9 cellular contexts compared by ENCODE assay signal in genomic region chr2:36376319-36376765, GRCh38. TPM values are rescaled to one million over a fixed set of nuclear protein-coding genes. Genes with fewer than 3 reads are reported as not detected.
DNase-seq lines count a peak whose midpoint lies in the region; ATAC-seq and TF ChIP-seq lines count a peak whose summit lies in the region.
"Had no signal": no experiment of that assay in that cellular context is flagged by ENCODE, and none has a peak within 500 bp of the region (broad histone marks: within the 10 kb centered on the region; RNA-seq: fewer than 3 reads in every experiment).

No MANE protein-coding gene starts in this region.

- H4K5ac ChIP-seq in H9 (ENCODE audit: insufficient read length, low read depth, low read length) = no peak overlapping the region

- no peak for TF ChIP-seq POLR2A in prostate gland (IDR thresholded peaks at IDR 0.05)

- no peaks in the 10 kb centered on the region for H4K20me1 ChIP-seq in H9 (ENCODE audit: control insufficient read depth, insufficient read depth, insufficient read length)

- no peak overlapping the region for H3K9ac ChIP-seq in H9 (ENCODE audit: extremely low read depth, insufficient read length, low read length)

- no peak overlapping the region for H3K18ac ChIP-seq in H9 (ENCODE audit: insufficient read length, low read depth, low read length)

- H3K56ac ChIP-seq in H9 (ENCODE audit: insufficient read length, low read depth, low read length) = no peak overlapping the region

- H3K9me3 ChIP-seq in H9 (ENCODE audit: control insufficient read depth, low read depth, low read length) = no peaks in the 10 kb centered on the region
- no peaks in the 10 kb centered on the region for H3K9me3 ChIP-seq in RWPE2 (ENCODE audit: severe bottlenecking)
- H3K9me3 ChIP-seq in prostate gland = no peaks in the 10 kb centered on the region
- H3K9me3 ChIP-seq in CD8-positive, alpha-beta memory T cell (ENCODE audit: low read length) = no peaks in the 10 kb centered on the region

- H3K4me3 ChIP-seq in RWPE2 (ENCODE audit: severe bottlenecking) = no peak overlapping the region
- no peak overlapping the region for H3K4me3 ChIP-seq in prostate gland
- H3K4me3 ChIP-seq in CD8-positive, alpha-beta memory T cell (ENCODE audit: low read length) = no peak overlapping the region

- no peak overlapping the region for H2BK20ac ChIP-seq in H9 (ENCODE audit: low read depth, low read length, poor library complexity, severe bottlenecking)

- no peak overlapping the region for H3K23ac ChIP-seq in H9 (ENCODE audit: insufficient read length, low read depth, low read length)

- no peak overlapping the region for H4K91ac ChIP-seq in H9 (ENCODE audit: insufficient read length, low read depth, low read length)

- H3K36me3 Mint-ChIP-seq in H9 (ENCODE audit: insufficient read depth in 1 of 3, low read depth in 3 of 3) = peaks cover 0 to 10% (median 5%) of the 10 kb centered on the region in 3 experiments; a peak in 4 of 7 replicates
- H3K36me3 Mint-ChIP-seq in CD8-positive, alpha-beta memory T cell = peaks cover 1 to 6% (median 2%) of the 10 kb centered on the region in 3 donors

- H3K27me3 Mint-ChIP-seq in H9 (ENCODE audit: low read depth) = no peaks in the 10 kb centered on the region
- no peaks in the 10 kb centered on the region for H3K27me3 Mint-ChIP-seq in CD8-positive, alpha-beta memory T cell

- H3K4me1 Mint-ChIP-seq in H9 = peaks cover 72 to 84% of the 10 kb centered on the region in 2 experiments
- H3K4me1 Mint-ChIP-seq in CD8-positive, alpha-beta memory T cell = peaks cover 14 to 17% (median 16%) of the 10 kb centered on the region in 3 donors
- H3K4me1 Mint-ChIP-seq: activated B cell treated with CpG ODN at 0.5 μM for 24 hours had no signal

- H2BK120ac ChIP-seq in H9 (ENCODE audit: low read depth, low read length, poor library complexity, severe bottlenecking) = no peak overlapping the region

- POLR2A ChIA-PET in CD8-positive, alpha-beta memory T cell (lab: Charles Lee) = no interaction called here

- no peak overlapping the region for H2AFZ ChIP-seq in H9 (ENCODE audit: low read length)

- H3K23me2 ChIP-seq in H9 (ENCODE audit: insufficient read length, low read depth, low read length, poor library complexity, severe bottlenecking) = no peaks in the 10 kb centered on the region

- no peak overlapping the region for H2AK5ac ChIP-seq in H9 (ENCODE audit: insufficient read length, low read length)

- no CpG with 5 or more reads among the region's 8 CpGs for WGBS in H9 (ENCODE audit: extremely low coverage, insufficient read length, low lambda C conversion rate)
- 12% methylated on average over 8 of the region's 8 CpGs for WGBS in prostate gland

- ATAC-seq in RWPE2 (ENCODE audit: low read depth) = peak; percentile 20; the same call in 2 of the 3 replicates

- H3K79me1 ChIP-seq in H9 (ENCODE audit: insufficient read depth, low read depth, low read length, poor library complexity, severe bottlenecking) = no peaks in the 10 kb centered on the region

- H4K8ac ChIP-seq in H9 (replicated peaks; ENCODE audit: insufficient read length, low read depth, low read length) = no peak overlapping the region

- H3K4me1 ChIP-seq in H9 (ENCODE audit: insufficient read depth, low read length) (peaks cover 26% of the 10 kb centered on the region), RWPE2 (ENCODE audit: insufficient read depth, poor library complexity, severe bottlenecking) (peaks cover 96% of the 10 kb centered on the region), prostate gland (replicated peaks) (no peaks in the 10 kb centered on the region)
- no peaks in the 10 kb centered on the region for H3K4me1 ChIP-seq in CD8-positive, alpha-beta memory T cell (ENCODE audit: insufficient read depth, low read length)

- peak overlapping the region; percentile 3 to 96 (median 93) for H3K27ac Mint-ChIP-seq in H9
- H3K27ac Mint-ChIP-seq in CD8-positive, alpha-beta memory T cell = no peak overlapping the region
- H3K27ac Mint-ChIP-seq: activated B cell treated with CpG ODN at 0.5 μM for 24 hours had no signal

- no peaks in the 10 kb centered on the region for H3K9me3 Mint-ChIP-seq in H9
- no peaks in the 10 kb centered on the region for H3K9me3 Mint-ChIP-seq in CD8-positive, alpha-beta memory T cell
- H3K9me3 Mint-ChIP-seq: activated B cell treated with CpG ODN at 0.5 μM for 24 hours had no signal

- no peak overlapping the region for H2BK12ac ChIP-seq in H9 (ENCODE audit: insufficient read length, low read depth, low read length)

- H2BK15ac ChIP-seq in H9 (ENCODE audit: low read depth, low read length) = no peak overlapping the region

- H3K27ac ChIP-seq in H9 (ENCODE audit: insufficient read length, low read depth, low read length) (no peak overlapping the region), RWPE2 (ENCODE audit: poor library complexity, severe bottlenecking) (peak overlapping the region; percentile 98), prostate gland (no peak overlapping the region)
- no peak overlapping the region for H3K27ac ChIP-seq in CD8-positive, alpha-beta memory T cell (ENCODE audit: low read depth, low read length)

- H3K4me3 Mint-ChIP-seq in H9 = peak overlapping the region; percentile 0 to 11; a peak in 4 of 5 replicates
- no peak overlapping the region for H3K4me3 Mint-ChIP-seq in CD8-positive, alpha-beta memory T cell
- H3K4me3 Mint-ChIP-seq: activated B cell treated with CpG ODN at 0.5 μM for 24 hours had no signal

- intact Hi-C loops in cardiac septum (cut with DNase I) (no loop called here), prostate gland (cut with DNase I) (no loop called here)

- DNase-seq in H9 = no peak
- no peak for DNase-seq in RWPE2 (ENCODE audit: low spot score)
- DNase-seq in cardiac septum (ENCODE audit: low spot score) = peak; percentile 86
- peak; percentile 76 for DNase-seq in prostate gland (ENCODE audit: low spot score)
- no peak for DNase-seq in COR-L47 (lab: John Stamatoyannopoulos, UW)
- DNase-seq in AG08396 (ENCODE audit: low spot score) = no peak
- DNase-seq in CD8-positive, alpha-beta memory T cell = no peak
- DNase-seq in stimulated activated CD4-positive, alpha-beta T cell treated with anti-CD3 and anti-CD28 coated beads, Interleukin-15, amount 100 ng/mL, for 24 hours = no peak
- DNase-seq: activated B cell treated with CpG ODN at 0.5 μM for 24 hours had no signal

- CTCF ChIA-PET in CD8-positive, alpha-beta memory T cell (lab: Charles Lee) = no interaction called here

- no peak overlapping the region for H2BK5ac ChIP-seq in H9 (ENCODE audit: insufficient read length, low read length)

- TF ChIP-seq CTCF in H9 (conservative IDR thresholded peaks at IDR 0.05) (no peak), RWPE2 (IDR thresholded peaks at IDR 0.05; ENCODE audit: poor library complexity, severe bottlenecking) (no peak), prostate gland (IDR thresholded peaks at IDR 0.05) (no peak)

- H3K36me3 ChIP-seq in RWPE2 (ENCODE audit: low read depth) = peaks cover 12% of the 10 kb centered on the region
- no peaks in the 10 kb centered on the region for H3K36me3 ChIP-seq in prostate gland
- H3K36me3 ChIP-seq in CD8-positive, alpha-beta memory T cell (ENCODE audit: insufficient read depth, low read length) = no peaks in the 10 kb centered on the region

- peak overlapping the region; percentile 3 for H3K4me2 ChIP-seq in H9 (ENCODE audit: insufficient read depth, insufficient read length, low read length)

- no peak overlapping the region for H3T11ph ChIP-seq in H9 (ENCODE audit: low read length)

- H3K4ac ChIP-seq in H9 (ENCODE audit: low read depth, low read length) = no peak overlapping the region

- H3K14ac ChIP-seq in H9 (ENCODE audit: insufficient read depth, low read length) = no peak overlapping the region

- H3K27me3 ChIP-seq in H9 (ENCODE audit: insufficient read depth, low read length) (no peaks in the 10 kb centered on the region), RWPE2 (ENCODE audit: insufficient read depth, poor library complexity, severe bottlenecking) (no peaks in the 10 kb centered on the region), prostate gland (replicated peaks; ENCODE audit: insufficient read depth) (no peaks in the 10 kb centered on the region)
- no peaks in the 10 kb centered on the region for H3K27me3 ChIP-seq in CD8-positive, alpha-beta memory T cell (ENCODE audit: insufficient read depth, low read length, poor library complexity, severe bottlenecking)

- peaks cover 35% of the 10 kb centered on the region for H3K79me2 ChIP-seq in H9 (ENCODE audit: insufficient read depth, low read length)

RNA-seq across cellular contexts. Expression of gene CRIM1, which starts 20.8 kb away (rescaled TPM):
- 27.0 and 27.6 TPM in 2 replicates for total RNA-seq in H9 (2021)
- 125 TPM for total RNA-seq in cardiac septum
- total RNA-seq in prostate gland = 100 to 1,000 TPM in 1 of 2 donors, 10 to 100 TPM in 1; 55.2 to 101 TPM
- 10 to 100 TPM; 10.7 to 11.1 TPM for total RNA-seq in CD8-positive, alpha-beta memory T cell
- polyA plus RNA-seq in CD8-positive, alpha-beta memory T cell = 2.5 TPM

Comparison
In these comparisons a context has a peak if more than half of its experiments do, and no peak if none do; other contexts are left out.
1. DNase-seq: peak in cardiac septum (single experiment) and prostate gland (single experiment); none in H9 (single experiment), RWPE2 (single experiment), COR-L47 (single experiment), AG08396 (single experiment), CD8-positive, alpha-beta memory T cell (0 of 5) and stimulated activated CD4-positive, alpha-beta T cell treated with anti-CD3 and anti-CD28 coated beads, Interleukin-15, amount 100 ng/mL, for 24 hours (single experiment).
2. H3K27ac Mint-ChIP-seq: peak in H9 (3 of 3); none in CD8-positive, alpha-beta memory T cell (0 of 8).
3. H3K4me3 Mint-ChIP-seq: peak in H9 (2 of 2); none in CD8-positive, alpha-beta memory T cell (0 of 7).